ENCODE assay signal across 30 cellular contexts in the genomic region with DNA sequence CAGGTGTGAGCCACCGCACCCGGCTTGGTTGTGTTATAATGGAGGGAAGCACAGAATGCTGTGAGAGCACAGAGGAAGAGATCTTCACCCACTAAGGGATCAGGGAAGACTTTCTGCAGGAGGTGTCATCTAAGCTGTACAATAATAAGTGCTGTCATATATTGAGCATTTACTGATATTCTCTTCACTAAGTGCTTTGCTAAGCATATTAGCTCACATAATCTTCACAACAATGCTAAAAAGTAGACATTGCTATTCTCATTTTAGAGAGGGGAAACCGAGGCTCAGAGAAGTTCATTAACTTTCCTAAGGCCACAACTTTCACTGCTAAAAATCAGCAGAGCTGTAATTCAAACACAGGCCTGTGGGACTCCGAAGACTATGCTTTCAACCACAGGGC.
"Had no signal": no experiment of that assay in that cellular context is flagged by ENCODE, and none has a peak within 500 bp of the region (broad histone marks: within the 10 kb centered on the region; RNA-seq: fewer than 3 reads in every experiment).

No MANE protein-coding gene starts in this region.

- H3K4me3 ChIP-seq: left lung, lower lobe of right lung, pancreas, prostate gland, sigmoid colon, smooth muscle cell, tibial nerve, uterus had no signal

- H3K9me3 Mint-ChIP-seq: immature natural killer cell; naive B cell; nephron; neural crest cell; stimulated activated naive CD8-positive, alpha-beta T cell treated with anti-CD3 and anti-CD28 coated beads, Interleukin-15, amount 100 ng/mL, for 72 hours; type B pancreatic cell had no signal

- DNase-seq: hypothalamus; immature natural killer cell; kidney; left colon; left lung; lower lobe of right lung; mammary epithelial cell; mesenchymal stem cell; naive B cell; nucleus accumbens; pancreas; retina; right cardiac atrium; sigmoid colon; stimulated activated CD4-positive, alpha-beta T cell treated with anti-CD3 and anti-CD28 coated beads, Interleukin-1b, Interleukin-23, amount 100 ng/mL, for 48 hours; stimulated activated CD4-positive, alpha-beta T cell treated with anti-CD3 and anti-CD28 coated beads, Interleukin-2, amount 100 ng/mL, for 48 hours; stimulated activated CD4-positive, alpha-beta T cell treated with anti-CD3 and anti-CD28 coated beads, Interleukin-4, amount 100 ng/mL, for 4 hours; stimulated activated CD8-positive, alpha-beta memory T cell treated with anti-CD3 and anti-CD28 coated beads, Interleukin-4, amount 100 ng/mL, for 48 hours; stimulated activated naive CD4-positive, alpha-beta T cell treated with Interleukin-2 at 50 U/mL for 16 hours; stimulated activated naive CD8-positive, alpha-beta T cell treated with anti-CD3 and anti-CD28 coated beads, Interleukin-15, amount 100 ng/mL, for 72 hours; substantia nigra; uterus had no signal

- H3K27ac ChIP-seq: left lung, lower lobe of right lung, pancreas, prostate gland, sigmoid colon, tibial nerve, uterus had no signal

- ATAC-seq: left colon; left lung; lower lobe of right lung; pancreas; right cardiac atrium; stimulated activated memory B cell treated with anti-CD40 and anti-IgM and Interleukin-4, amounts not matched to agents 10 μg/mL and 1 μg/mL and 100 μg/mL, for 72 hours; stimulated activated naive CD8-positive, alpha-beta T cell treated with anti-CD3 and anti-CD28 coated beads, Interleukin-15, amount 100 ng/mL, for 72 hours had no signal

- H3K36me3 ChIP-seq: left lung, lower lobe of right lung, pancreas, prostate gland, sigmoid colon, uterus had no signal

- H3K4me1 Mint-ChIP-seq: stimulated activated memory B cell treated with anti-CD40 and anti-IgM and Interleukin-4, amounts not matched to agents 10 μg/mL and 1 μg/mL and 100 μg/mL, for 72 hours had no signal

- H3K27me3 ChIP-seq: left lung, pancreas, sigmoid colon, tibial nerve, uterus had no signal

- H3K4me2 ChIP-seq: smooth muscle cell had no signal

- H3K9me3 ChIP-seq: left lung, lower lobe of right lung, pancreas, prostate gland, sigmoid colon, tibial nerve, uterus had no signal

- FAIRE-seq: islet of Langerhans, kidney, pancreas had no signal

- H3K27ac Mint-ChIP-seq: nephron; stimulated activated memory B cell treated with anti-CD40 and anti-IgM and Interleukin-4, amounts not matched to agents 10 μg/mL and 1 μg/mL and 100 μg/mL, for 72 hours; type B pancreatic cell had no signal

- H3K36me3 Mint-ChIP-seq: immature natural killer cell; stimulated activated memory B cell treated with anti-CD40 and anti-IgM and Interleukin-4, amounts not matched to agents 10 μg/mL and 1 μg/mL and 100 μg/mL, for 72 hours; type B pancreatic cell had no signal

- H3K4me3 Mint-ChIP-seq: immature natural killer cell; naive B cell; nephron; neural crest cell; stimulated activated memory B cell treated with anti-CD40 and anti-IgM and Interleukin-4, amounts not matched to agents 10 μg/mL and 1 μg/mL and 100 μg/mL, for 72 hours; stimulated activated naive CD8-positive, alpha-beta T cell treated with anti-CD3 and anti-CD28 coated beads, Interleukin-15, amount 100 ng/mL, for 72 hours; type B pancreatic cell had no signal

- H3K4me1 ChIP-seq: left lung, lower lobe of right lung, pancreas, prostate gland, tibial nerve, uterus had no signal
